In the genomic region with DNA sequence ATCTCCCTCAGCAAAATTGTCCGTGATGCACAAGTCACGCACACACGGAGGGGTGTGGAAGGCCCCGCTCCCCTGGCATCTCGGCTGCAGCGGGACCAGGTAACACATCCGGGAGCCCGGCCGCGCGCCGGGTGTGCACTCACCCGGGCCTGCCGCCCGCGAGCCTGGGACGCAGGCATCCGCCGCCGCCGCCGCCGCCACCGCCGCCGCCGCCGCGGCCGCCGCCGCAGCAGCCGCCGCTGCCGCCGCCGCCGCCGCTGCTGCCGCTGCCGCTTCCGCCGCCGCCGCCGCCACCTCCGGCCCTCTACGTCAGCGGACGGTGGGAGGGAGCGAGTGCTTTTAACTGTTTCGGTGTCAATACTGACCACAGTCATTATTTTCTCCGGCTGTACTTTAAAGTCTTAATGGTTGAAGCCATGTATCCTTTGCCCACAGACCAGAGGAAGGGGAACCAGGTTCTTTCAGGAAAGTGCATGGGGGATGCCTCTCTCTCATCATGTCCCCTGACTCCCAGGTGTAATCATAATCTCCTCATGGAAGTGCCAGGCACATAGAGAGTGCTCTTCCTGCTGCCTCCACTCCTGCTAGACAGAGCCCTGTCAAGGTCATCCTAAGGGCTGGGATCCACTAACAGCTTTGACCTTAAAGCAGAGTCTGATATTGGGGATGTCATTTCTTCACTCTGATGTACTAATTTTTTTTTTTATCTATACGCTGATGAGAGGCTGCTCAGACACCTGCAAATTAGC, we compare ENCODE assay signal across 1 cellular context.
TF ChIP-seq lines count a peak whose summit lies in the region.

No MANE protein-coding gene starts in this region.

TF ChIP-seq in A549, 52 proteins besides CTCF, POLR2A, EP300 and RAD21 (continued from another document):
- TF ChIP-seq, protein P1, sequence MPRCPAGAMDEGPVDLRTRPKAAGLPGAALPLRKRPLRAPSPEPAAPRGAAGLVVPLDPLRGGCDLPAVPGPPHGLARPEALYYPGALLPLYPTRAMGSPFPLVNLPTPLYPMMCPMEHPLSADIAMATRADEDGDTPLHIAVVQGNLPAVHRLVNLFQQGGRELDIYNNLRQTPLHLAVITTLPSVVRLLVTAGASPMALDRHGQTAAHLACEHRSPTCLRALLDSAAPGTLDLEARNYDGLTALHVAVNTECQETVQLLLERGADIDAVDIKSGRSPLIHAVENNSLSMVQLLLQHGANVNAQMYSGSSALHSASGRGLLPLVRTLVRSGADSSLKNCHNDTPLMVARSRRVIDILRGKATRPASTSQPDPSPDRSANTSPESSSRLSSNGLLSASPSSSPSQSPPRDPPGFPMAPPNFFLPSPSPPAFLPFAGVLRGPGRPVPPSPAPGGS (IDR thresholded peaks at IDR 0.05): no peak
- TF ChIP-seq CBX8 (IDR thresholded peaks at IDR 0.05): no peak
- no peak for TF ChIP-seq PHF8 (IDR thresholded peaks at IDR 0.05; ENCODE audit: borderline replicate concordance, low read depth)
- TF ChIP-seq TP53 (CRISPR knock-in tag; IDR thresholded peaks at IDR 0.05): no peak
- TF ChIP-seq, protein P2, sequence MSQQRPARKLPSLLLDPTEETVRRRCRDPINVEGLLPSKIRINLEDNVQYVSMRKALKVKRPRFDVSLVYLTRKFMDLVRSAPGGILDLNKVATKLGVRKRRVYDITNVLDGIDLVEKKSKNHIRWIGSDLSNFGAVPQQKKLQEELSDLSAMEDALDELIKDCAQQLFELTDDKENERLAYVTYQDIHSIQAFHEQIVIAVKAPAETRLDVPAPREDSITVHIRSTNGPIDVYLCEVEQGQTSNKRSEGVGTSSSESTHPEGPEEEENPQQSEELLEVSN (IDR thresholded peaks at IDR 0.05; ENCODE audit: borderline replicate concordance, low read depth): no peak
- TF ChIP-seq, protein P3, sequence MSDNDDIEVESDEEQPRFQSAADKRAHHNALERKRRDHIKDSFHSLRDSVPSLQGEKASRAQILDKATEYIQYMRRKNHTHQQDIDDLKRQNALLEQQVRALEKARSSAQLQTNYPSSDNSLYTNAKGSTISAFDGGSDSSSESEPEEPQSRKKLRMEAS (IDR thresholded peaks at IDR 0.05): no peak; the same call in 1 of the 2 replicates
